ENCODE assay signal across 9 cellular contexts in the genomic region with DNA sequence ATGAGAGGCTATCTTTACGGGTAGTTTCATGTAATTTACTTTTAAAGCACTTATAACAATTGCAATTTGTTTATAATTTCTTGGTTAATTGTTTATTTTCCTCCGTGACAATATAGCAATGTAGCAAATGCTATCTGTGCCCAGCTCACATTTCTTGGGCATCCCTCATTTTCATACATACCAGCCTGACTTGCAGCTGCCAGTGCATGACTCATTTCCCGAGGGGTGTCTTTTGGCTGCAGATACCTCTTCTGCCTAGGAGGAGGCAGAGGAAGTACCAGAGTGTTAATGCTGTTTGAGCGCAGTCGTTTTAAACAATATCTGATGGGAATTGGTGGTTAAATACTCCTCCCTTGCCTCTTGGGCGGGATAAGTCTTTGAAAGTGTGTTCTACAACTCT.
DNase-seq lines count a peak whose midpoint lies in the region; ATAC-seq and TF ChIP-seq lines count a peak whose summit lies in the region.
"Had no signal": no experiment of that assay in that cellular context is flagged by ENCODE, and none has a peak within 500 bp of the region (broad histone marks: within the 10 kb centered on the region; RNA-seq: fewer than 3 reads in every experiment).

No MANE protein-coding gene starts in this region.

- H3K4me1 ChIP-seq in tibial artery = no peaks in the 10 kb centered on the region

- no peaks in the 10 kb centered on the region for H3K36me3 ChIP-seq in tibial artery

- no peaks in the 10 kb centered on the region for H3K27me3 ChIP-seq in tibial artery

- ATAC-seq in Right ventricle myocardium superior (ENCODE audit: poor library complexity) (no peak), GM19455 (IDR thresholded peaks at IDR 0.05; ENCODE audit: unreplicated experiment) (no peak)

- intact Hi-C loops in Right ventricle myocardium superior (cut with DNase I) = no loop called here
- intact Hi-C loops in cardiac septum (cut with DNase I) = no loop called here
- intact Hi-C loops in tibial artery (cut with DNase I; ENCODE audit: low total_unique reads) = no loop called here

- H3K9me3 ChIP-seq in tibial artery = no peaks in the 10 kb centered on the region

- no peak for TF ChIP-seq CTCF in choroid plexus epithelial cell (conservative IDR thresholded peaks at IDR 0.05; ENCODE audit: low read depth, low read length)
- TF ChIP-seq CTCF in tibial artery (IDR thresholded peaks at IDR 0.05) = no peak

- no peak overlapping the region for H3K4me3 ChIP-seq in choroid plexus epithelial cell (ENCODE audit: low read depth, low read length)
- H3K4me3 ChIP-seq in tibial artery = no peak overlapping the region

- H3K27ac ChIP-seq in tibial artery = no peak overlapping the region
- H3K27ac ChIP-seq: C4-2B had no signal

- DNase-seq in Right ventricle myocardium superior (peak; percentile 33), cardiac septum (ENCODE audit: low spot score) (no peak), NCI-H524 treated with DMSO at 0.1 percent for 48 hours (lab: John Stamatoyannopoulos, UW) (peak; percentile 0), choroid plexus epithelial cell (ENCODE audit: low read depth) (peak; percentile 2), tibial artery (peak; percentile 21 to 70), NCI-H510A (lab: John Stamatoyannopoulos, UW) (no peak)
- no peak for DNase-seq in activated T-cell treated with anti-CD3 and anti-CD28 coated beads, Interleukin-2, amount 50 U/mL, for 48 hours

Comparison
In these comparisons a context has a peak if more than half of its experiments do, and no peak if none do; other contexts are left out.
1. DNase-seq: peak in Right ventricle myocardium superior (single experiment), NCI-H524 treated with DMSO at 0.1 percent for 48 hours (single experiment), choroid plexus epithelial cell (single experiment) and tibial artery (2 of 2); none in cardiac septum (single experiment), activated T-cell treated with anti-CD3 and anti-CD28 coated beads, Interleukin-2, amount 50 U/mL, for 48 hours (0 of 2) and NCI-H510A (single experiment).